1 cellular context compared by ENCODE assay signal in the genomic region with DNA sequence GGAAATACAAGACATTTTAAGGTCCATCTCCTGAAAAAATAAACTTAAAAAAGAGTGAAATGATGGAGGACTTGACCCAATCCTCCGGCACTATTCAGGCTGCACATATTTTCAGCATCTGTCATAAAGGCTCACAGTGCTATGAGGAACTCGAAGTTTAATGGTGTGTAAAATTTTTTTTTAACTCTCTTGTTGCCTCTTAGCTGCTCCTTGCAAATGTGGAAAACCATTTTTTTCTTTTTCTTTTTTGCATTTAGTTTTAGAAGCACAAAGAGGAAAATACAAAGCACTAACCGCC.
TF ChIP-seq lines count a peak whose summit lies in the region.

No MANE protein-coding gene starts in this region.

TF ChIP-seq in HCT116, 20 proteins besides CTCF, POLR2A, EP300 and RAD21 (continued from another document):
- TF ChIP-seq REST (IDR thresholded peaks at IDR 0.05; ENCODE audit: low read depth), result no peak
- no peak for TF ChIP-seq SIN3A (IDR thresholded peaks at IDR 0.05; ENCODE audit: low read depth)
- TF ChIP-seq CEBPB (IDR thresholded peaks at IDR 0.05; ENCODE audit: low read depth), result no peak
- no peak for TF ChIP-seq EZH2phosphoT487 (IDR thresholded peaks at IDR 0.05; ENCODE audit: borderline replicate concordance)
- TF ChIP-seq FOSL1 (IDR thresholded peaks at IDR 0.05; ENCODE audit: low read depth), result no peak
- no peak for TF ChIP-seq YY1 (IDR thresholded peaks at IDR 0.05; ENCODE audit: extremely low read depth, insufficient replicate concordance, low read depth, low read length)
- TF ChIP-seq, protein P1, sequence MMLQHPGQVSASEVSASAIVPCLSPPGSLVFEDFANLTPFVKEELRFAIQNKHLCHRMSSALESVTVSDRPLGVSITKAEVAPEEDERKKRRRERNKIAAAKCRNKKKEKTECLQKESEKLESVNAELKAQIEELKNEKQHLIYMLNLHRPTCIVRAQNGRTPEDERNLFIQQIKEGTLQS (IDR thresholded peaks at IDR 0.05), result no peak
- no peak for TF ChIP-seq ZNF274 (IDR thresholded peaks at IDR 0.05; ENCODE audit: low read depth, low read length)
- TF ChIP-seq SRF (IDR thresholded peaks at IDR 0.05; ENCODE audit: low read depth), result no peak
- TF ChIP-seq EGR1 (IDR thresholded peaks at IDR 0.05; ENCODE audit: low read depth), result no peak
